ENCODE assay signal across 1 cellular context in the genomic region with DNA sequence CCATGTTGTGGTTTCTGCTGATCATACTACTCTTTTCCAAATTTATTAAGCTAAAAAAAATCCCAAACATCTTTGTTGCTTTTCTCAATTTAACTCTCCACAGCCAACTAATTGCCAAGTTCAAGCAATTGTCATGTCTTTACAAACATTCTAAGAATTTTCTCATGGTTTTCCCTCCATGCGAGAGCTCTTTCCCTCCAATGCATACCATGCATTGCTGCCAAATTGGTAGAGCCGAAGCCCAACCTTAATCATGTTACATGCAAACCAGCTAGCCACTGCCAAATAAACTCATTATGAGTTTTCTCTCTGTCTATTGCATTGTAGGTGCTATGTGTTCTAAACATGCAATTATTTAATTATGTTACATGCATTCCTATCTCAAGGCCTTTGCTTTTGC.
TF ChIP-seq lines count a peak whose summit lies in the region.

No MANE protein-coding gene starts in this region.

TF ChIP-seq in GM23338, 12 proteins besides CTCF, POLR2A, EP300 and RAD21 (continued from another document):
- TF ChIP-seq, protein P1, sequence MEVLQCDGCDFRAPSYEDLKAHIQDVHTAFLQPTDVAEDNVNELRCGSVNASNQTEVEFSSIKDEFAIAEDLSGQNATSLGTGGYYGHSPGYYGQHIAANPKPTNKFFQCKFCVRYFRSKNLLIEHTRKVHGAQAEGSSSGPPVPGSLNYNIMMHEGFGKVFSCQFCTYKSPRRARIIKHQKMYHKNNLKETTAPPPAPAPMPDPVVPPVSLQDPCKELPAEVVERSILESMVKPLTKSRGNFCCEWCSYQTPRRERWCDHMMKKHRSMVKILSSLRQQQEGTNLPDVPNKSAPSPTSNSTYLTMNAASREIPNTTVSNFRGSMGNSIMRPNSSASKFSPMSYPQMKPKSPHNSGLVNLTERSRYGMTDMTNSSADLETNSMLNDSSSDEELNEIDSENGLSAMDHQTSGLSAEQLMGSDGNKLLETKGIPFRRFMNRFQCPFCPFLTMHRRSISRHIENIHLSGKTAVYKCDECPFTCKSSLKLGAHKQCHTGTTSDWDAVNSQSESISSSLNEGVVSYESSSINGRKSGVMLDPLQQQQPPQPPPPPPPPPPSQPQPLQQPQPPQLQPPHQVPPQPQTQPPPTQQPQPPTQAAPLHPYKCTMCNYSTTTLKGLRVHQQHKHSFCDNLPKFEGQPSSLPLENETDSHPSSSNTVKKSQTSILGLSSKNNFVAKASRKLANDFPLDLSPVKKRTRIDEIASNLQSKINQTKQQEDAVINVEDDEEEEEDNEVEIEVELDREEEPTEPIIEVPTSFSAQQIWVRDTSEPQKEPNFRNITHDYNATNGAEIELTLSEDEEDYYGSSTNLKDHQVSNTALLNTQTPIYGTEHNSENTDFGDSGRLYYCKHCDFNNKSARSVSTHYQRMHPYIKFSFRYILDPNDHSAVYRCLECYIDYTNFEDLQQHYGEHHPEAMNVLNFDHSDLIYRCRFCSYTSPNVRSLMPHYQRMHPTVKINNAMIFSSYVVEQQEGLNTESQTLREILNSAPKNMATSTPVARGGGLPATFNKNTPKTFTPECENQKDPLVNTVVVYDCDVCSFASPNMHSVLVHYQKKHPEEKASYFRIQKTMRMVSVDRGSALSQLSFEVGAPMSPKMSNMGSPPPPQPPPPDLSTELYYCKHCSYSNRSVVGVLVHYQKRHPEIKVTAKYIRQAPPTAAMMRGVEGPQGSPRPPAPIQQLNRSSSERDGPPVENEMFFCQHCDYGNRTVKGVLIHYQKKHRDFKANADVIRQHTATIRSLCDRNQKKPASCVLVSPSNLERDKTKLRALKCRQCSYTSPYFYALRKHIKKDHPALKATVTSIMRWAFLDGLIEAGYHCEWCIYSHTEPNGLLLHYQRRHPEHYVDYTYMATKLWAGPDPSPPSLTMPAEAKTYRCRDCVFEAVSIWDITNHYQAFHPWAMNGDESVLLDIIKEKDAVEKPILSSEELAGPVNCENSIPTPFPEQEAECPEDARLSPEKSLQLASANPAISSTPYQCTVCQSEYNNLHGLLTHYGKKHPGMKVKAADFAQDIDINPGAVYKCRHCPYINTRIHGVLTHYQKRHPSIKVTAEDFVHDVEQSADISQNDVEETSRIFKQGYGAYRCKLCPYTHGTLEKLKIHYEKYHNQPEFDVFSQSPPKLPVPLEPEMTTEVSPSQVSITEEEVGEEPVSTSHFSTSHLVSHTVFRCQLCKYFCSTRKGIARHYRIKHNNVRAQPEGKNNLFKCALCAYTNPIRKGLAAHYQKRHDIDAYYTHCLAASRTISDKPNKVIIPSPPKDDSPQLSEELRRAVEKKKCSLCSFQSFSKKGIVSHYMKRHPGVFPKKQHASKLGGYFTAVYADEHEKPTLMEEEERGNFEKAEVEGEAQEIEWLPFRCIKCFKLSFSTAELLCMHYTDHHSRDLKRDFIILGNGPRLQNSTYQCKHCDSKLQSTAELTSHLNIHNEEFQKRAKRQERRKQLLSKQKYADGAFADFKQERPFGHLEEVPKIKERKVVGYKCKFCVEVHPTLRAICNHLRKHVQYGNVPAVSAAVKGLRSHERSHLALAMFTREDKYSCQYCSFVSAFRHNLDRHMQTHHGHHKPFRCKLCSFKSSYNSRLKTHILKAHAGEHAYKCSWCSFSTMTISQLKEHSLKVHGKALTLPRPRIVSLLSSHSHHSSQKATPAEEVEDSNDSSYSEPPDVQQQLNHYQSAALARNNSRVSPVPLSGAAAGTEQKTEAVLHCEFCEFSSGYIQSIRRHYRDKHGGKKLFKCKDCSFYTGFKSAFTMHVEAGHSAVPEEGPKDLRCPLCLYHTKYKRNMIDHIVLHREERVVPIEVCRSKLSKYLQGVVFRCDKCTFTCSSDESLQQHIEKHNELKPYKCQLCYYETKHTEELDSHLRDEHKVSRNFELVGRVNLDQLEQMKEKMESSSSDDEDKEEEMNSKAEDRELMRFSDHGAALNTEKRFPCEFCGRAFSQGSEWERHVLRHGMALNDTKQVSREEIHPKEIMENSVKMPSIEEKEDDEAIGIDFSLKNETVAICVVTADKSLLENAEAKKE (CRISPR knock-in tag; IDR thresholded peaks at IDR 0.05): no peak
- no peak for TF ChIP-seq STAT1 (IDR thresholded peaks at IDR 0.05; ENCODE audit: unreplicated experiment)
- TF ChIP-seq, protein P2, sequence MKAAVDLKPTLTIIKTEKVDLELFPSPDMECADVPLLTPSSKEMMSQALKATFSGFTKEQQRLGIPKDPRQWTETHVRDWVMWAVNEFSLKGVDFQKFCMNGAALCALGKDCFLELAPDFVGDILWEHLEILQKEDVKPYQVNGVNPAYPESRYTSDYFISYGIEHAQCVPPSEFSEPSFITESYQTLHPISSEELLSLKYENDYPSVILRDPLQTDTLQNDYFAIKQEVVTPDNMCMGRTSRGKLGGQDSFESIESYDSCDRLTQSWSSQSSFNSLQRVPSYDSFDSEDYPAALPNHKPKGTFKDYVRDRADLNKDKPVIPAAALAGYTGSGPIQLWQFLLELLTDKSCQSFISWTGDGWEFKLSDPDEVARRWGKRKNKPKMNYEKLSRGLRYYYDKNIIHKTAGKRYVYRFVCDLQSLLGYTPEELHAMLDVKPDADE (IDR thresholded peaks at IDR 0.05): no peak
- no peak for TF ChIP-seq EZH2 (IDR thresholded peaks at IDR 0.05; ENCODE audit: low read depth, unreplicated experiment)
